In the genomic region with DNA sequence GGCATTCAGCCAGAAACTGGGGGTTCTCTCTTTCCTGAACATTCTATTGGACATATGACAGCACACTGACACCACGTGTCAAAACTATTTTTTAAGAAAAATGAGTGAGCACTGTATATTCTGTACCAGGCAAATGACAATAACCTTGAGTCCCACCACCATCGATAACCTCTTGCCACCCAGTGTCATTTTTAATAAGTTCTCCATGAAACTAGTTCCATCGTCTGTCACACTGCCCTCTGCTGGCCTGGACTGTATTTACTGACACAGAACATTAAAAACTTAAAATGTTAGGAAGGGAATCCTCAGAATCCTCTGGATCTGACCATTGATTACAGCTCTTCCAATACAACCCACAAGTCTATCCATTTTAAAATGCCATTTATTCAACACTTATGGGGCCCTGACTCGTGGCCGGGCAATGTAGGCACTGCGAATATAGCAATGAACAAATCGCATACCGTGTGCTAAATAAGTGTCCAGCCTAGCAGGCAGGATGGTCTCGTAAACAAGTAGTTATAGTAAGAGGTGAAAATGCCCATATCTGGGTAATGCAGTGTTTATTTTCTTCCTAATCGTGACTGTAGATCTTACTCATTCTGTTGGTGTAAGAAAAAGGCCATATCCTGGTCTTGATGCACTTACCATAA, we compare ENCODE assay signal across 9 cellular contexts. TPM values are rescaled to one million over a fixed set of nuclear protein-coding genes. Genes with fewer than 3 reads are reported as not detected.
DNase-seq lines count a peak whose midpoint lies in the region; ATAC-seq, FAIRE-seq and TF ChIP-seq lines count a peak whose summit lies in the region.
"Had no signal": no experiment of that assay in that cellular context is flagged by ENCODE, and none has a peak within 500 bp of the region (broad histone marks: within the 10 kb centered on the region; RNA-seq: fewer than 3 reads in every experiment).

No MANE protein-coding gene starts in this region.

- DNase-seq in D721Med (ENCODE audit: insufficient read length, low spot score) (no peak), breast epithelium (ENCODE audit: low spot score in 2 of 2) (no peak), kidney tubule cell (ENCODE audit: low spot score) (peak; percentile 49)
- peak in 2 of 3 experiments; percentile 2 to 38 for DNase-seq in stimulated activated CD4-positive, alpha-beta T cell treated with anti-CD3 and anti-CD28 coated beads, TNF-alpha, amount 100 ng/mL, for 24 hours (ENCODE audit: low read depth in 3 of 3)

- no peaks in the 10 kb centered on the region for H3K36me3 ChIP-seq in breast epithelium

- peak; percentile 79 for TF ChIP-seq CTCF in D721Med (IDR thresholded peaks at IDR 0.05; ENCODE audit: insufficient read depth, missing control alignments)
- TF ChIP-seq CTCF in breast epithelium (IDR thresholded peaks at IDR 0.05) = peak in 2 of 3 donors; percentile 42 to 43

- intact Hi-C loops in breast epithelium (cut with DNase I; ENCODE audit: low total_unique reads) = no loop called here

- no peaks in the 10 kb centered on the region for H3K27me3 ChIP-seq in breast epithelium

- no peak overlapping the region for H3K4me3 ChIP-seq in breast epithelium

- H3K27ac ChIP-seq in breast epithelium = no peak overlapping the region

- no peaks in the 10 kb centered on the region for H3K9me3 ChIP-seq in breast epithelium

- FAIRE-seq in D721Med (lab: Jason Lieb, UNC) = peak; percentile 76

- no peak for TF ChIP-seq POLR2A in breast epithelium (IDR thresholded peaks at IDR 0.05)

- no peaks in the 10 kb centered on the region for H3K4me1 ChIP-seq in breast epithelium

- peak; percentile 40 for ATAC-seq in HG02798 (IDR thresholded peaks at IDR 0.05; ENCODE audit: poor library complexity, unreplicated experiment)
- 0 out of 3 replicates have a peak, but pooled peaks have one; percentile 36 for ATAC-seq in SK-N-SH treated with all-trans-retinoic acid at 6 μM for 48 hours
- no peak for ATAC-seq in HG02678 (IDR thresholded peaks at IDR 0.05; ENCODE audit: unreplicated experiment)
- ATAC-seq in GM19395 (IDR thresholded peaks at IDR 0.05; ENCODE audit: unreplicated experiment) = no peak
- ATAC-seq: T-helper 17 cell had no signal

TF ChIP-seq in SK-N-SH treated with all-trans-retinoic acid at 6 μM for 48 hours, 23 proteins besides CTCF, POLR2A, EP300 and RAD21:
- TF ChIP-seq ARNTL (CRISPR knock-in tag; IDR thresholded peaks at IDR 0.05; ENCODE audit: borderline replicate concordance, low read depth) (no peak), OSR1 (CRISPR knock-in tag; IDR thresholded peaks at IDR 0.05) (no peak), TOX (CRISPR knock-in tag; IDR thresholded peaks at IDR 0.05; ENCODE audit: borderline replicate concordance) (no peak), ISL1 (CRISPR knock-in tag; IDR thresholded peaks at IDR 0.05) (no peak)
- TF ChIP-seq, protein P1, sequence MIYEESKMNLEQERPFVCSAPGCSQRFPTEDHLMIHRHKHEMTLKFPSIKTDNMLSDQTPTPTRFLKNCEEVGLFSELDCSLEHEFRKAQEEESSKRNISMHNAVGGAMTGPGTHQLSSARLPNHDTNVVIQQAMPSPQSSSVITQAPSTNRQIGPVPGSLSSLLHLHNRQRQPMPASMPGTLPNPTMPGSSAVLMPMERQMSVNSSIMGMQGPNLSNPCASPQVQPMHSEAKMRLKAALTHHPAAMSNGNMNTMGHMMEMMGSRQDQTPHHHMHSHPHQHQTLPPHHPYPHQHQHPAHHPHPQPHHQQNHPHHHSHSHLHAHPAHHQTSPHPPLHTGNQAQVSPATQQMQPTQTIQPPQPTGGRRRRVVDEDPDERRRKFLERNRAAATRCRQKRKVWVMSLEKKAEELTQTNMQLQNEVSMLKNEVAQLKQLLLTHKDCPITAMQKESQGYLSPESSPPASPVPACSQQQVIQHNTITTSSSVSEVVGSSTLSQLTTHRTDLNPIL (CRISPR knock-in tag; IDR thresholded peaks at IDR 0.05; ENCODE audit: low read depth) = no peak
TF ChIP-seq in SK-N-SH treated with all-trans-retinoic acid at 6 μM for 48 hours: peak in this region for 0.

RNA-seq across cellular contexts. Expression of a gene that starts 35.9 kb away (rescaled TPM):
- 1 to 10 TPM in 2 of 3 donors, under 1 TPM in 1; 0.48 to 8.9 (median 7.5) TPM for total RNA-seq in breast epithelium
- total RNA-seq: T-helper 17 cell had no signal

Comparison
In these comparisons a context has a peak if more than half of its experiments do, and no peak if none do; other contexts are left out.
1. DNase-seq: peak in kidney tubule cell (single experiment) and stimulated activated CD4-positive, alpha-beta T cell treated with anti-CD3 and anti-CD28 coated beads, TNF-alpha, amount 100 ng/mL, for 24 hours (2 of 3); none in D721Med (single experiment) and breast epithelium (0 of 2).
2. ATAC-seq: peak in HG02798 (single experiment) and SK-N-SH treated with all-trans-retinoic acid at 6 μM for 48 hours (single experiment); none in HG02678 (single experiment) and GM19395 (single experiment).